In genomic region chr5:132776077-132776931, GRCh38 we compare ENCODE assay signal across 8 cellular contexts. TPM values are rescaled to one million over a fixed set of nuclear protein-coding genes. Genes with fewer than 3 reads are reported as not detected.
DNase-seq lines count a peak whose midpoint lies in the region; ATAC-seq and TF ChIP-seq lines count a peak whose summit lies in the region.

No MANE protein-coding gene starts in this region.

- H3K4me3 ChIP-seq in SJSA1 (peak overlapping the region; percentile 82), tibial nerve (peak overlapping the region; percentile 74 to 89 (median 86))

- H3K27ac ChIP-seq in SJSA1 (peak overlapping the region; percentile 61), tibial nerve (peak overlapping the region; percentile 72 to 88 (median 83))

- peaks cover 19 to 34% of the 10 kb centered on the region in 2 donors for H3K4me1 Mint-ChIP-seq in effector memory CD8-positive, alpha-beta T cell (ENCODE audit: low read depth in 2 of 2)

- TF ChIP-seq CTCF in tibial nerve (IDR thresholded peaks at IDR 0.05) = no peak

- H3K27ac Mint-ChIP-seq in effector memory CD8-positive, alpha-beta T cell = peak overlapping the region in 1 of 2 donors; percentile 52

- H3K27me3 Mint-ChIP-seq in effector memory CD8-positive, alpha-beta T cell = peaks cover 0 to 7% of the 10 kb centered on the region in 2 donors

- H3K9me3 Mint-ChIP-seq in effector memory CD8-positive, alpha-beta T cell = no peaks in the 10 kb centered on the region

- TF ChIP-seq EP300 in tibial nerve (IDR thresholded peaks at IDR 0.05) = no peak

- H3K36me3 Mint-ChIP-seq in effector memory CD8-positive, alpha-beta T cell (ENCODE audit: insufficient read depth) = peaks cover 3% of the 10 kb centered on the region

- H3K27me3 ChIP-seq in SJSA1 (replicated peaks) (no peaks in the 10 kb centered on the region), tibial nerve (no peaks in the 10 kb centered on the region)

- no peak for TF ChIP-seq POLR2A in tibial nerve (IDR thresholded peaks at IDR 0.05)

- H3K4me3 Mint-ChIP-seq in effector memory CD8-positive, alpha-beta T cell = peak overlapping the region; percentile 54 to 61

- DNase-seq in NCI-H2171 treated with DMSO at 0.1 percent for 48 hours (lab: John Stamatoyannopoulos, UW) (peak; percentile 18), NCI-H2171 (lab: John Stamatoyannopoulos, UW) (no peak), SJSA1 (ENCODE audit: low read depth in 1 of 2, low spot score in 2 of 2) (peak; percentile 69 to 73), medulla oblongata (ENCODE audit: extremely low spot score) (peak; percentile 82), tibial nerve (ENCODE audit: low spot score in 2 of 2) (no peak)
- no peak for DNase-seq in effector memory CD8-positive, alpha-beta T cell
- DNase-seq in stimulated activated CD8-positive, alpha-beta memory T cell treated with anti-CD3 and anti-CD28 coated beads, Interleukin-4, amount 100 ng/mL, for 48 hours = no peak

- peaks cover 18% of the 10 kb centered on the region for H3K36me3 ChIP-seq in SJSA1
- no peaks in the 10 kb centered on the region for H3K36me3 ChIP-seq in tibial nerve

- H3K9me3 ChIP-seq in SJSA1 (replicated peaks) (no peaks in the 10 kb centered on the region), tibial nerve (no peaks in the 10 kb centered on the region)

- WGBS in tibial nerve, 2 donors = 1 to 4% methylated on average over 15 to 23 of the region's 40 CpGs

- peak; percentile 16 for ATAC-seq in HG02759 (IDR thresholded peaks at IDR 0.05; ENCODE audit: unreplicated experiment)
- peak; percentile 25 for ATAC-seq in effector memory CD8-positive, alpha-beta T cell (replicated peaks)

- peaks cover 38% of the 10 kb centered on the region for H3K4me1 ChIP-seq in SJSA1 (replicated peaks)
- peaks cover 0 to 60% (median 12%) of the 10 kb centered on the region in 4 donors for H3K4me1 ChIP-seq in tibial nerve

RNA-seq across cellular contexts. Expression of gene SEPTIN8, which starts 0.7 kb away (rescaled TPM):
- 77.3 and 97.4 TPM in 2 replicates for total RNA-seq in SJSA1 (2014; rRNA removed; shearing (Covaris generic))
- 10 to 100 TPM; 38.5 to 48.3 (median 44.2) TPM for total RNA-seq in tibial nerve

RNA-seq across cellular contexts. Expression of gene CCNI2, which starts 29.1 kb away (rescaled TPM):
- total RNA-seq in SJSA1 (2014; rRNA removed; shearing (Covaris generic)) = not detected in 2 replicates
- not detected for total RNA-seq in tibial nerve

RNA-seq across cellular contexts. Expression of gene SOWAHA, which starts 36.8 kb away (rescaled TPM):
- total RNA-seq in SJSA1 (2014; rRNA removed; shearing (Covaris generic)) = not detected in 2 replicates
- total RNA-seq in tibial nerve = 1 to 10 TPM in 2 of 4 donors, under 1 TPM in 2; 0.44 to 2.9 (median 0.99) TPM

RNA-seq across cellular contexts. Expression of gene KIF3A, which starts 39.0 kb away (rescaled TPM):
- 11.4 and 12.1 TPM in 2 replicates for total RNA-seq in SJSA1 (2014; rRNA removed; shearing (Covaris generic))
- total RNA-seq in tibial nerve = 10 to 100 TPM in 3 of 4 donors, 1 to 10 TPM in 1; 8.4 to 11.6 (median 10.7) TPM

RNA-seq across cellular contexts. Expression of gene SHROOM1, which starts 54.1 kb away (rescaled TPM):
- 24.1 and 31.2 TPM in 2 replicates for total RNA-seq in SJSA1 (2014; rRNA removed; shearing (Covaris generic))
- 10 to 100 TPM; 29.1 to 67.5 (median 38.5) TPM for total RNA-seq in tibial nerve

Comparison
In these comparisons a context has a peak if more than half of its experiments do, and no peak if none do; other contexts are left out.
1. DNase-seq: peak in NCI-H2171 treated with DMSO at 0.1 percent for 48 hours (single experiment), SJSA1 (2 of 2) and medulla oblongata (single experiment); none in NCI-H2171 (single experiment), effector memory CD8-positive, alpha-beta T cell (0 of 3), tibial nerve (0 of 2) and stimulated activated CD8-positive, alpha-beta memory T cell treated with anti-CD3 and anti-CD28 coated beads, Interleukin-4, amount 100 ng/mL, for 48 hours (single experiment).